12 cellular contexts compared by ENCODE assay signal in genomic region chr20:36644713-36645109, GRCh38. TPM values are rescaled to one million over a fixed set of nuclear protein-coding genes. Genes with fewer than 3 reads are reported as not detected.
DNase-seq lines count a peak whose midpoint lies in the region; ATAC-seq and TF ChIP-seq lines count a peak whose summit lies in the region.
"Had no signal": no experiment of that assay in that cellular context is flagged by ENCODE, and none has a peak within 500 bp of the region (broad histone marks: within the 10 kb centered on the region; RNA-seq: fewer than 3 reads in every experiment).

No MANE protein-coding gene starts in this region.

- no peak overlapping the region for H3K4me3 ChIP-seq in BLaER1
- no peak overlapping the region for H3K4me3 ChIP-seq in gastrocnemius medialis
- H3K4me3 ChIP-seq: K562 had no signal

- H3K4me2 ChIP-seq in BLaER1, result peak overlapping the region; percentile 46

- peak; percentile 65 for ATAC-seq in activated CD4-positive, alpha-beta T cell treated with anti-CD3 and anti-CD28 coated beads for 36 hours
- ATAC-seq in activated naive CD4-positive, alpha-beta T cell treated with anti-CD3 and anti-CD28 coated beads, Interleukin-2, amount 50 U/mL, for 72 hours, result peak; percentile 72 to 77
- no peak for ATAC-seq in gastrocnemius medialis
- ATAC-seq in HG03095 (IDR thresholded peaks at IDR 0.05; ENCODE audit: unreplicated experiment), result no peak
- ATAC-seq: K562 had no signal

- CTCF ChIA-PET in activated CD4-positive, alpha-beta T cell treated with anti-CD3 and anti-CD28 coated beads for 36 hours (lab: Charles Lee), result interaction anchor here (0.6 to 3.0 kb wide), 11 partner anchors 10 to 1026 kb away, joined by 3 to 12 read pairs (median 4); partner anchors contain the start of gene RAB5IF

- H3K27ac Mint-ChIP-seq in activated CD4-positive, alpha-beta T cell treated with anti-CD3 and anti-CD28 coated beads for 36 hours, result peak overlapping the region; percentile 99
- H3K27ac Mint-ChIP-seq in activated naive CD4-positive, alpha-beta T cell treated with anti-CD3 and anti-CD28 coated beads, Interleukin-2, amount 50 U/mL, for 72 hours, result peak overlapping the region; percentile 93 to 98

- TF ChIP-seq CTCF in GM20000 (IDR thresholded peaks at IDR 0.05; ENCODE audit: extremely low read depth, missing control alignments) (no peak), gastrocnemius medialis (IDR thresholded peaks at IDR 0.05 in 4 of 5, conservative IDR thresholded peaks at IDR 0.05 in 1 of 5) (no peak)

- no peaks in the 10 kb centered on the region for H3K27me3 Mint-ChIP-seq in activated CD4-positive, alpha-beta T cell treated with anti-CD3 and anti-CD28 coated beads for 36 hours

- peaks cover 41% of the 10 kb centered on the region for H3K4me1 Mint-ChIP-seq in activated CD4-positive, alpha-beta T cell treated with anti-CD3 and anti-CD28 coated beads for 36 hours

- H3K4me1 ChIP-seq in BLaER1 (peaks cover 23% of the 10 kb centered on the region), gastrocnemius medialis (no peaks in the 10 kb centered on the region)

- intact Hi-C loops in activated CD4-positive, alpha-beta T cell treated with anti-CD3 and anti-CD28 coated beads for 36 hours (cut with DNase I, micrococcal nuclease), result loop anchor here (1.0 to 2.0 kb wide), 8 partner anchors 14 to 183 kb away; partner anchors contain the start of genes DSN1 (in 1 of the 2), NDRG3 (in 1 of the 2), RAB5IF (in 1 of the 2) and TGIF2 (in 1 of the 2)
- intact Hi-C loops in gastrocnemius medialis (cut with DNase I; ENCODE audit: low total_unique reads), result no loop called here

- no peak for TF ChIP-seq POLR2A in gastrocnemius medialis (IDR thresholded peaks at IDR 0.05)

- POLR2A ChIA-PET in activated CD4-positive, alpha-beta T cell treated with anti-CD3 and anti-CD28 coated beads for 36 hours (lab: Charles Lee), result interaction anchor here (0.6 to 1.2 kb wide), 3 partner anchors 49 to 71 kb away, joined by 3 to 4 read pairs (median 3); partner anchors contain the start of gene TGIF2

- no peaks in the 10 kb centered on the region for H4K20me1 ChIP-seq in BLaER1

- DNase-seq in activated CD4-positive, alpha-beta T cell treated with anti-CD3 and anti-CD28 coated beads for 36 hours, result peak; percentile 77
- peak; percentile 48 to 64 for DNase-seq in activated naive CD4-positive, alpha-beta T cell treated with anti-CD3 and anti-CD28 coated beads, Interleukin-2, amount 50 U/mL, for 72 hours (ENCODE audit: low spot score in 2 of 2)
- DNase-seq in stimulated activated CD4-positive, alpha-beta T cell treated with anti-CD3 and anti-CD28 coated beads, Interleukin-15, amount 100 ng/mL, for 48 hours (ENCODE audit: low read depth in 2 of 2), result peak; percentile 46 to 49
- DNase-seq in GM20000 (ENCODE audit: low spot score) (no peak), gastrocnemius medialis (no peak), pons (ENCODE audit: low spot score) (no peak)
- DNase-seq: GDM1 had no signal

- H3K9me3 ChIP-seq in BLaER1 (no peaks in the 10 kb centered on the region), gastrocnemius medialis (no peaks in the 10 kb centered on the region)

- in situ Hi-C loops in gastrocnemius medialis (cut with MboI; ENCODE audit: low sequenced_read_pairs in 4 of 4), result no loop called here

- H3K36me3 ChIP-seq in BLaER1 (no peaks in the 10 kb centered on the region), gastrocnemius medialis (no peaks in the 10 kb centered on the region)

- no peaks in the 10 kb centered on the region for H3K27me3 ChIP-seq in BLaER1
- no peaks in the 10 kb centered on the region for H3K27me3 ChIP-seq in gastrocnemius medialis

- H3K36me3 Mint-ChIP-seq in activated CD4-positive, alpha-beta T cell treated with anti-CD3 and anti-CD28 coated beads for 36 hours (ENCODE audit: low read depth), result peaks cover 26% of the 10 kb centered on the region
- peaks cover 17 to 40% of the 10 kb centered on the region in 2 donors for H3K36me3 Mint-ChIP-seq in activated naive CD4-positive, alpha-beta T cell treated with anti-CD3 and anti-CD28 coated beads, Interleukin-2, amount 50 U/mL, for 72 hours

- no peak overlapping the region for H3K9ac ChIP-seq in BLaER1

- H3K27ac ChIP-seq in BLaER1 (no peak overlapping the region), gastrocnemius medialis (no peak overlapping the region)

- H3K9me3 Mint-ChIP-seq in activated CD4-positive, alpha-beta T cell treated with anti-CD3 and anti-CD28 coated beads for 36 hours (ENCODE audit: low read depth), result no peaks in the 10 kb centered on the region
- no peaks in the 10 kb centered on the region for H3K9me3 Mint-ChIP-seq in activated naive CD4-positive, alpha-beta T cell treated with anti-CD3 and anti-CD28 coated beads, Interleukin-2, amount 50 U/mL, for 72 hours

- H3K4me3 Mint-ChIP-seq in activated CD4-positive, alpha-beta T cell treated with anti-CD3 and anti-CD28 coated beads for 36 hours, result peak overlapping the region; percentile 81

RNA-seq across cellular contexts. Expression of gene SLA2, which starts 1.3 kb away (rescaled TPM):
- total RNA-seq in activated CD4-positive, alpha-beta T cell treated with anti-CD3 and anti-CD28 coated beads for 36 hours, result 10 to 100 TPM; 48.7 to 52.6 TPM
- 10 to 100 TPM; 33.7 to 66.8 TPM for total RNA-seq in activated naive CD4-positive, alpha-beta T cell treated with anti-CD3 and anti-CD28 coated beads, Interleukin-2, amount 50 U/mL, for 72 hours
- not detected for total RNA-seq in gastrocnemius medialis
- total RNA-seq: bronchial epithelial cell, RPMI7951 had no signal

RNA-seq across cellular contexts. Expression of gene RAB5IF, which starts 39.1 kb away (rescaled TPM):
- 10 to 100 TPM; 71.7 to 90.2 TPM for total RNA-seq in activated CD4-positive, alpha-beta T cell treated with anti-CD3 and anti-CD28 coated beads for 36 hours
- total RNA-seq in activated naive CD4-positive, alpha-beta T cell treated with anti-CD3 and anti-CD28 coated beads, Interleukin-2, amount 50 U/mL, for 72 hours, result 100 to 1,000 TPM in 1 of 2 donors, 10 to 100 TPM in 1; 75.5 to 107 TPM
- total RNA-seq in gastrocnemius medialis, result 100 to 1,000 TPM; 215 to 768 (median 545) TPM

Comparison
In these comparisons a context has a peak if more than half of its experiments do, and no peak if none do; other contexts are left out.
1. ATAC-seq: peak in activated CD4-positive, alpha-beta T cell treated with anti-CD3 and anti-CD28 coated beads for 36 hours (single experiment) and activated naive CD4-positive, alpha-beta T cell treated with anti-CD3 and anti-CD28 coated beads, Interleukin-2, amount 50 U/mL, for 72 hours (2 of 2); none in gastrocnemius medialis (0 of 2) and HG03095 (single experiment).
2. DNase-seq: peak in activated CD4-positive, alpha-beta T cell treated with anti-CD3 and anti-CD28 coated beads for 36 hours (single experiment), activated naive CD4-positive, alpha-beta T cell treated with anti-CD3 and anti-CD28 coated beads, Interleukin-2, amount 50 U/mL, for 72 hours (2 of 2) and stimulated activated CD4-positive, alpha-beta T cell treated with anti-CD3 and anti-CD28 coated beads, Interleukin-15, amount 100 ng/mL, for 48 hours (2 of 2); none in GM20000 (single experiment), gastrocnemius medialis (0 of 2) and pons (single experiment).
3. RNA of gene SLA2, which starts 1.3 kb away (total RNA-seq): 33.7 to 66.8 TPM in activated naive CD4-positive, alpha-beta T cell treated with anti-CD3 and anti-CD28 coated beads, Interleukin-2, amount 50 U/mL, for 72 hours and 48.7 to 52.6 TPM in activated CD4-positive, alpha-beta T cell treated with anti-CD3 and anti-CD28 coated beads for 36 hours; not detected in gastrocnemius medialis; every median in the first group is over 10 times any median in the second.